Comparison of ENCODE assay signal across 17 cellular contexts in the genomic region with DNA sequence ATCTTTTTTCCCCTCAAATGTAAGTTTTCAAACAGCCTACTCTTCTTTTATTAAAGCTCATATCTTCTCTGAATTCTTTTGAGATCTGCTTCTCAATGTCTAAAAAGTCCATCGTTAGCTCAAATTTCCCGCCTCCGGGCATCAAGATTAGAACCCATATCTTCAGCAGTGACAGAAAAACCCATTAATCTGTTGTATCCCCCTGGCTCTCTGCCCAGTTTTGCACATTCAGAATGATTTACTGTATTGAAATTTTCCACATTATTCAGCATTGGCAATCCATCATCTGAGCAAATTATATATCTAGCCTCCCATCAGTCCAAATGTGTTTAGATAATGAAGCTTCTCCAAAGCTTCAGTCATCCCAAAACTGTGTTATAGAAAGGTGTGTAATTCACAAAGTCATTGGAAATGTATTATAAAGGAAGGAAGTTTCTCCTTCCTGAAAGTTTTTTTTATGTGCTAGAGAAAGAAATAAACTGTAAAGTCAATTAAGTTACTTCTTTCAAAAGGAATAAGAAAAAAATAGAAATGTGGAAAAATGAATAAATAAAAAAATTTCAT.
"Had no signal": no experiment of that assay in that cellular context is flagged by ENCODE, and none has a peak within 500 bp of the region (broad histone marks: within the 10 kb centered on the region; RNA-seq: fewer than 3 reads in every experiment).

No MANE protein-coding gene starts in this region.

- ATAC-seq: activated CD8-positive, alpha-beta T cell treated with anti-CD3 and anti-CD28 coated beads, Interleukin-2, amount 10 ng/mL, durations not matched to agents 7 days and 5 days; lower lobe of right lung; upper lobe of right lung; WTC11 had no signal

- H3K4me1 ChIP-seq: colonic mucosa, lower lobe of right lung, upper lobe of right lung had no signal

- H3K9me3 ChIP-seq: colonic mucosa, lower lobe of right lung, upper lobe of right lung had no signal

- H3K4me3 ChIP-seq: colonic mucosa, lower lobe of right lung, upper lobe of right lung had no signal

- DNase-seq: activated CD4-positive, alpha-beta T cell treated with anti-CD3 and anti-CD28 coated beads, Interleukin-2, amount 10 ng/mL, durations not matched to agents 24 days and 14 days; activated CD8-positive, alpha-beta T cell treated with anti-CD3 and anti-CD28 coated beads, Interleukin-2, amount 10 ng/mL, durations not matched to agents 7 days and 5 days; activated naive CD4-positive, alpha-beta T cell treated with Interleukin-2 at 50 U/mL for 16 hours; activated T-cell treated with anti-CD3 and anti-CD28 coated beads, Interleukin-2, amount 50 U/mL, for 24 hours; anterior cingulate cortex; colonic mucosa; endodermal cell; foreskin melanocyte; hypothalamus; lower lobe of right lung; nephron progenitor cell; nucleus accumbens; posterior cingulate gyrus; stimulated activated CD8-positive, alpha-beta memory T cell treated with anti-CD3 and anti-CD28 coated beads, Interleukin-4, amount 100 ng/mL, for 48 hours; stimulated activated naive CD4-positive, alpha-beta T cell; upper lobe of right lung had no signal

- H3K36me3 ChIP-seq: colonic mucosa, lower lobe of right lung, upper lobe of right lung had no signal
